23 cellular contexts compared by ENCODE assay signal in the genomic region with DNA sequence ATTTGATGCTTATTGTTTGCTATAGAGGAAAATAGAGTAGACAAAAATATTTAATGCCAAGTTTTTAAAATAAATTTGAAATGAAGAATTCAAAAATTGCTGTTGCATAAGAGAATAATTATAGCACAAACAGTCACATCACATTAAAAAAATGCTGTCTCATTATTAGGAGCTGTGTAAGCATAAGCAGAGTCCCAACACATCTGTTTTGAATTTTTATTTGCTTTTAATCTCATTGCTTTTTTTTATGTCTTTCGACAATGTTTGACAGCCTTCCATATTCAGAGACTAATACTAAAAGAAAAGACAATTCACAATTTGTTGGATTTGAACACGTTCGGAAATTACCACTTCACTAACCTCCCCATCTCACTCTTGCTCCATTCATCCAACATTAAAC.
DNase-seq lines count a peak whose midpoint lies in the region; ATAC-seq and TF ChIP-seq lines count a peak whose summit lies in the region.
"Had no signal": no experiment of that assay in that cellular context is flagged by ENCODE, and none has a peak within 500 bp of the region (broad histone marks: within the 10 kb centered on the region; RNA-seq: fewer than 3 reads in every experiment).

No MANE protein-coding gene starts in this region.

- H3K9me3 Mint-ChIP-seq in GM23338: no peaks in the 10 kb centered on the region
- H3K9me3 Mint-ChIP-seq: HFFc6 had no signal

- H3K36me3 Mint-ChIP-seq in GM23338 (ENCODE audit: low read depth): no peaks in the 10 kb centered on the region
- H3K36me3 Mint-ChIP-seq: CD14-positive monocyte; CD4-positive, alpha-beta memory T cell; IgD-negative memory B cell had no signal

- DNase-seq in AG10803 (ENCODE audit: low read depth): peak; percentile 26
- DNase-seq in GM23338 (ENCODE audit: low spot score): no peak
- DNase-seq in adipocyte (ENCODE audit: low read depth): peak; percentile 1
- peak; percentile 3 for DNase-seq in fibroblast of mammary gland (ENCODE audit: low read depth)
- DNase-seq in NCI-H1092 (lab: John Stamatoyannopoulos, UW): no peak
- DNase-seq in NCI-H1417 (lab: John Stamatoyannopoulos, UW): no peak
- DNase-seq: 8988T; CD4-positive, alpha-beta memory T cell; DMS153; DMS79; GDM1; GOT3; H7; HFFc6; KG1 had no signal

- no peak overlapping the region for H3K4me3 Mint-ChIP-seq in GM23338
- H3K4me3 Mint-ChIP-seq: CD14-positive monocyte; CD4-positive, alpha-beta memory T cell; HFFc6; IgD-negative memory B cell had no signal

- H3F3A ChIP-seq in GM23338 (replicated peaks; ENCODE audit: low read depth): no peaks in the 10 kb centered on the region

- H3K27ac ChIP-seq in GM23338 (ENCODE audit: low read depth): no peak overlapping the region
- H3K27ac ChIP-seq: BLaER1 had no signal

- H3K36me3 ChIP-seq in GM23338 (ENCODE audit: insufficient read depth) (no peaks in the 10 kb centered on the region), adipocyte (ENCODE audit: control insufficient read depth, insufficient read depth, low read length, severe bottlenecking) (no peaks in the 10 kb centered on the region)
- H3K36me3 ChIP-seq: BLaER1 had no signal

- no peaks in the 10 kb centered on the region for H3K9me3 ChIP-seq in adipocyte (ENCODE audit: control insufficient read depth, low read length)
- H3K9me3 ChIP-seq: BLaER1 had no signal

- H3K4me1 ChIP-seq in GM23338 (ENCODE audit: insufficient read depth) (no peaks in the 10 kb centered on the region), adipocyte (ENCODE audit: control insufficient read depth, insufficient read depth, low read length) (peaks cover 17% of the 10 kb centered on the region)
- H3K4me1 ChIP-seq: BLaER1 had no signal

- TF ChIP-seq CTCF in AG10803 (conservative IDR thresholded peaks at IDR 0.05; ENCODE audit: low read length): no peak
- TF ChIP-seq CTCF in GM23338 (conservative IDR thresholded peaks at IDR 0.05; ENCODE audit: low read depth in 2 of 2): no peak
- TF ChIP-seq CTCF in fibroblast of mammary gland (conservative IDR thresholded peaks at IDR 0.05; ENCODE audit: control insufficient read depth, insufficient read depth, low read depth, low read length): no peak

- H3K9ac ChIP-seq in adipocyte (ENCODE audit: low read length): no peak overlapping the region
- H3K9ac ChIP-seq: BLaER1 had no signal

- no peaks in the 10 kb centered on the region for H3K9me2 ChIP-seq in GM23338 (ENCODE audit: insufficient read depth)

- no peaks in the 10 kb centered on the region for H3K4me1 Mint-ChIP-seq in GM23338
- H3K4me1 Mint-ChIP-seq: CD4-positive, alpha-beta memory T cell had no signal

- no peak overlapping the region for H3K4me3 ChIP-seq in AG10803 (ENCODE audit: low read length)
- H3K4me3 ChIP-seq in GM23338: no peak overlapping the region
- H3K4me3 ChIP-seq in adipocyte (ENCODE audit: low read length): peak overlapping the region; percentile 64
- no peak overlapping the region for H3K4me3 ChIP-seq in fibroblast of mammary gland (ENCODE audit: control insufficient read depth, low read depth, low read length)
- H3K4me3 ChIP-seq: BLaER1, GM12878 had no signal

- H3K27me3 Mint-ChIP-seq in GM23338 (ENCODE audit: insufficient read depth, low read depth, poor library complexity): no peaks in the 10 kb centered on the region
- H3K27me3 Mint-ChIP-seq: CD4-positive, alpha-beta memory T cell had no signal

- no peak overlapping the region for H3K4me2 ChIP-seq in GM23338
- H3K4me2 ChIP-seq: BLaER1 had no signal

- H3K27ac Mint-ChIP-seq in GM23338: 0 out of 2 replicates have a peak overlapping the region, but pooled peaks have one; percentile 5
- H3K27ac Mint-ChIP-seq: CD14-positive monocyte; CD4-positive, alpha-beta memory T cell; HFFc6; IgD-negative memory B cell had no signal

- ATAC-seq in GM23338 (no peak), HG03139 (IDR thresholded peaks at IDR 0.05; ENCODE audit: unreplicated experiment) (no peak), HG03565 (IDR thresholded peaks at IDR 0.05; ENCODE audit: unreplicated experiment) (no peak)
- ATAC-seq: GM12878, HCT116, HepG2 had no signal

- H3K79me2 ChIP-seq in GM23338 (replicated peaks; ENCODE audit: insufficient read depth): no peaks in the 10 kb centered on the region

- H3K27me3 ChIP-seq in GM23338 (ENCODE audit: insufficient read depth) (no peaks in the 10 kb centered on the region), adipocyte (replicated peaks; ENCODE audit: control insufficient read depth, insufficient read depth, low read length) (no peaks in the 10 kb centered on the region)
- H3K27me3 ChIP-seq: BLaER1 had no signal

- H2AFZ ChIP-seq in GM23338: no peak overlapping the region

- no peaks in the 10 kb centered on the region for H4K20me1 ChIP-seq in GM23338 (replicated peaks; ENCODE audit: insufficient read depth)
- H4K20me1 ChIP-seq: BLaER1 had no signal

TF ChIP-seq in GM23338, 12 proteins besides CTCF, POLR2A, EP300 and RAD21 (continues in another document):
- TF ChIP-seq, protein P1, sequence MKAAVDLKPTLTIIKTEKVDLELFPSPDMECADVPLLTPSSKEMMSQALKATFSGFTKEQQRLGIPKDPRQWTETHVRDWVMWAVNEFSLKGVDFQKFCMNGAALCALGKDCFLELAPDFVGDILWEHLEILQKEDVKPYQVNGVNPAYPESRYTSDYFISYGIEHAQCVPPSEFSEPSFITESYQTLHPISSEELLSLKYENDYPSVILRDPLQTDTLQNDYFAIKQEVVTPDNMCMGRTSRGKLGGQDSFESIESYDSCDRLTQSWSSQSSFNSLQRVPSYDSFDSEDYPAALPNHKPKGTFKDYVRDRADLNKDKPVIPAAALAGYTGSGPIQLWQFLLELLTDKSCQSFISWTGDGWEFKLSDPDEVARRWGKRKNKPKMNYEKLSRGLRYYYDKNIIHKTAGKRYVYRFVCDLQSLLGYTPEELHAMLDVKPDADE (IDR thresholded peaks at IDR 0.05): no peak
- TF ChIP-seq POLR2AphosphoS5 (IDR thresholded peaks at IDR 0.05; ENCODE audit: low read depth): no peak
- no peak for TF ChIP-seq ZNF331 (CRISPR knock-in tag; IDR thresholded peaks at IDR 0.05; ENCODE audit: low read depth)
- TF ChIP-seq EZH2 (IDR thresholded peaks at IDR 0.05; ENCODE audit: low read depth, unreplicated experiment): no peak
- TF ChIP-seq JUNB (IDR thresholded peaks at IDR 0.05; ENCODE audit: unreplicated experiment): no peak
- TF ChIP-seq NANOG (IDR thresholded peaks at IDR 0.05; ENCODE audit: borderline replicate concordance): no peak
- no peak for TF ChIP-seq STAT1 (IDR thresholded peaks at IDR 0.05; ENCODE audit: unreplicated experiment)
- no peak for TF ChIP-seq CREB1 (CRISPR knock-in tag; IDR thresholded peaks at IDR 0.05; ENCODE audit: low read depth)
- TF ChIP-seq, protein P2, sequence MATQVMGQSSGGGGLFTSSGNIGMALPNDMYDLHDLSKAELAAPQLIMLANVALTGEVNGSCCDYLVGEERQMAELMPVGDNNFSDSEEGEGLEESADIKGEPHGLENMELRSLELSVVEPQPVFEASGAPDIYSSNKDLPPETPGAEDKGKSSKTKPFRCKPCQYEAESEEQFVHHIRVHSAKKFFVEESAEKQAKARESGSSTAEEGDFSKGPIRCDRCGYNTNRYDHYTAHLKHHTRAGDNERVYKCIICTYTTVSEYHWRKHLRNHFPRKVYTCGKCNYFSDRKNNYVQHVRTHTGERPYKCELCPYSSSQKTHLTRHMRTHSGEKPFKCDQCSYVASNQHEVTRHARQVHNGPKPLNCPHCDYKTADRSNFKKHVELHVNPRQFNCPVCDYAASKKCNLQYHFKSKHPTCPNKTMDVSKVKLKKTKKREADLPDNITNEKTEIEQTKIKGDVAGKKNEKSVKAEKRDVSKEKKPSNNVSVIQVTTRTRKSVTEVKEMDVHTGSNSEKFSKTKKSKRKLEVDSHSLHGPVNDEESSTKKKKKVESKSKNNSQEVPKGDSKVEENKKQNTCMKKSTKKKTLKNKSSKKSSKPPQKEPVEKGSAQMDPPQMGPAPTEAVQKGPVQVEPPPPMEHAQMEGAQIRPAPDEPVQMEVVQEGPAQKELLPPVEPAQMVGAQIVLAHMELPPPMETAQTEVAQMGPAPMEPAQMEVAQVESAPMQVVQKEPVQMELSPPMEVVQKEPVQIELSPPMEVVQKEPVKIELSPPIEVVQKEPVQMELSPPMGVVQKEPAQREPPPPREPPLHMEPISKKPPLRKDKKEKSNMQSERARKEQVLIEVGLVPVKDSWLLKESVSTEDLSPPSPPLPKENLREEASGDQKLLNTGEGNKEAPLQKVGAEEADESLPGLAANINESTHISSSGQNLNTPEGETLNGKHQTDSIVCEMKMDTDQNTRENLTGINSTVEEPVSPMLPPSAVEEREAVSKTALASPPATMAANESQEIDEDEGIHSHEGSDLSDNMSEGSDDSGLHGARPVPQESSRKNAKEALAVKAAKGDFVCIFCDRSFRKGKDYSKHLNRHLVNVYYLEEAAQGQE (IDR thresholded peaks at IDR 0.05; ENCODE audit: unreplicated experiment): no peak

Comparison
In these comparisons a context has a peak if more than half of its experiments do, and no peak if none do; other contexts are left out.
1. DNase-seq: peak in AG10803 (single experiment), adipocyte (single experiment) and fibroblast of mammary gland (single experiment); none in GM23338 (single experiment), NCI-H1092 (single experiment) and NCI-H1417 (0 of 3).